In the genomic region with DNA sequence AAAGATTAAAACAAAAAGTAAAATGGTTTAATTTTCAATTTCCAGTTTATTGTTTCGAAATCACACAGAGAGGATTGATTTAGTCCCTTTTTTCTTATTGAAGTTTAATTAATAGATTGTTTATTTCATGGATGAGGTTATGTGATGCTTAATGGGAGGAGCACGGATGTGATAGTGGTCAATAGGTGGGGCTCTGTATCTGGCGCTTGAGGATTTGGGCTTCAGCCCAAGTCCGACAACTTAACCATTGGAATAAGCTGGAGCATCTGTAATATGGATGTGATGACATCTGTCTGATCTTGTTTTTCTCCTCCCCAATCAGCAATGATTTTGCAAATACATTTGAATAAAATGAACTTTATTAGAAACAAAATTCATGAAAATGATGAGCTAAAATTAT, we compare ENCODE assay signal across 23 cellular contexts.
A peak's percentile ranks its signal among the peaks of the same experiment; 100 is the strongest.
DNase-seq lines count a peak whose midpoint lies in the region; ATAC-seq and TF ChIP-seq lines count a peak whose summit lies in the region.
"Had no signal": no experiment of that assay in that cellular context is flagged by ENCODE, and none has a peak within 500 bp of the region (broad histone marks: within the 10 kb centered on the region; RNA-seq: fewer than 3 reads in every experiment).

No MANE protein-coding gene starts in this region.

- H3K27ac ChIP-seq in IMR-90 (ENCODE audit: insufficient read depth, low read length) (no peak overlapping the region), tibial nerve (no peak overlapping the region)
- H3K27ac ChIP-seq: A549; BLaER1 treated with 17β-estradiol and CSF1 and Interleukin-3, amounts not matched to agents 10 nM and 100 nM; GM23248 had no signal

- no peak overlapping the region for H3K4me2 ChIP-seq in IMR-90 (ENCODE audit: low read depth, low read length)
- H3K4me2 ChIP-seq: A549; BLaER1 treated with 17β-estradiol and CSF1 and Interleukin-3, amounts not matched to agents 10 nM and 100 nM had no signal

- no peak for DNase-seq in IMR-90
- no peak for DNase-seq in chondrocyte (ENCODE audit: low spot score)
- peak; percentile 61 for DNase-seq in fibroblast of gingiva (ENCODE audit: low read depth)
- no peak for DNase-seq in tibial nerve (ENCODE audit: low spot score in 2 of 2)
- no peak for DNase-seq in NCI-H2029 treated with DMSO at 0.1 percent for 48 hours (lab: John Stamatoyannopoulos, UW)
- no peak for DNase-seq in T-helper 9 cell
- DNase-seq: 8988T; ACHN; AML-193; BE2C; CD4-positive, alpha-beta T cell; CD8-positive, alpha-beta memory T cell; DMS 273 treated with DMSO at 0.1 percent for 48 hours; DMS79; EL; GDM1; GM23248; H7; HCEC 1CT had no signal

- no TSS peak for BruUV-seq in IMR-90 (replicated peaks; lab: Mats Ljungman, UMichigan)

- no peaks in the 10 kb centered on the region for H3K9me1 ChIP-seq in IMR-90 (ENCODE audit: insufficient read depth, low read length)

- no peaks in the 10 kb centered on the region for H3K27me3 ChIP-seq in IMR-90 (ENCODE audit: control insufficient read depth, insufficient read depth, low read length)
- no peaks in the 10 kb centered on the region for H3K27me3 ChIP-seq in tibial nerve
- H3K27me3 ChIP-seq: BE2C; BLaER1 treated with 17β-estradiol and CSF1 and Interleukin-3, amounts not matched to agents 10 nM and 100 nM had no signal

- peaks cover 33% of the 10 kb centered on the region for H3K9me3 Mint-ChIP-seq in chondrocyte (ENCODE audit: low read depth)

- H3K4ac ChIP-seq in IMR-90 (ENCODE audit: low read depth, low read length): no peak overlapping the region

- H4K91ac ChIP-seq in IMR-90 (ENCODE audit: insufficient read depth, low read depth, low read length): no peak overlapping the region

- H2BK20ac ChIP-seq in IMR-90 (ENCODE audit: low read depth, low read length): no peak overlapping the region

- H3K56ac ChIP-seq in IMR-90 (ENCODE audit: extremely low read depth, insufficient read depth, low read length): no peak overlapping the region

- in situ Hi-C loops in IMR-90 (cut with MboI; ENCODE audit: low sequenced_read_pairs): no loop called here

- peaks cover 34% of the 10 kb centered on the region for H3K4me1 Mint-ChIP-seq in chondrocyte (ENCODE audit: low read depth)
- H3K4me1 Mint-ChIP-seq: CD14-positive monocyte; CD8-positive, alpha-beta memory T cell had no signal

- H4K8ac ChIP-seq in IMR-90 (ENCODE audit: low read depth in 2 of 2, low read length in 2 of 2): no peak overlapping the region

- no peak overlapping the region for H3K27ac Mint-ChIP-seq in chondrocyte (ENCODE audit: unreplicated experiment)
- H3K27ac Mint-ChIP-seq: CD14-positive monocyte; CD4-positive, alpha-beta T cell; CD8-positive, alpha-beta memory T cell had no signal

- H3K4me1 ChIP-seq in IMR-90 (ENCODE audit: control insufficient read depth, insufficient read depth, low read length) (peaks cover 10% of the 10 kb centered on the region), tibial nerve (peaks cover 0 to 11% (median 3%) of the 10 kb centered on the region in 4 donors)
- H3K4me1 ChIP-seq: A549; BE2C; BLaER1 treated with 17β-estradiol and CSF1 and Interleukin-3, amounts not matched to agents 10 nM and 100 nM had no signal

- H3K36me3 ChIP-seq in IMR-90 (ENCODE audit: control insufficient read depth, insufficient read depth, low read length): no peaks in the 10 kb centered on the region
- no peaks in the 10 kb centered on the region for H3K36me3 ChIP-seq in tibial nerve
- H3K36me3 ChIP-seq: BE2C had no signal

- ATAC-seq in IMR-90 (ENCODE audit: low read depth): no peak
- ATAC-seq: A549, GM12878 had no signal

- no peak overlapping the region for H2BK15ac ChIP-seq in IMR-90 (ENCODE audit: low read depth, low read length)

- H2AFZ ChIP-seq in IMR-90 (replicated peaks; ENCODE audit: low read length, poor library complexity): no peak overlapping the region
- H2AFZ ChIP-seq: GM23248 had no signal

- TF ChIP-seq POLR2A in IMR-90 (IDR thresholded peaks at IDR 0.05; ENCODE audit: low read depth, low read length): no peak
- TF ChIP-seq POLR2A in tibial nerve (IDR thresholded peaks at IDR 0.05): no peak

- TF ChIP-seq EP300 in tibial nerve (IDR thresholded peaks at IDR 0.05): no peak

- H3K9ac ChIP-seq in IMR-90 (ENCODE audit: low read depth, low read length): no peak overlapping the region
- H3K9ac ChIP-seq: BLaER1 treated with 17β-estradiol and CSF1 and Interleukin-3, amounts not matched to agents 10 nM and 100 nM; GM23248 had no signal

- H3K14ac ChIP-seq in IMR-90 (replicated peaks; ENCODE audit: low read depth, low read length): no peak overlapping the region

- H3K79me1 ChIP-seq in IMR-90 (ENCODE audit: low read depth in 1 of 2, low read length in 2 of 2): no peaks in the 10 kb centered on the region

- H4K5ac ChIP-seq in IMR-90 (ENCODE audit: low read depth, low read length): no peak overlapping the region

- peaks cover 14% of the 10 kb centered on the region for H3K36me3 Mint-ChIP-seq in chondrocyte (ENCODE audit: low read depth)
- H3K36me3 Mint-ChIP-seq: CD14-positive monocyte had no signal

- intact Hi-C loops in IMR-90 (cut with micrococcal nuclease): no loop called here

- H3K23ac ChIP-seq in IMR-90 (ENCODE audit: low read depth, low read length): no peak overlapping the region

- H3K27me3 Mint-ChIP-seq in chondrocyte (ENCODE audit: low read depth): no peaks in the 10 kb centered on the region
- H3K27me3 Mint-ChIP-seq: CD4-positive, alpha-beta T cell; CD8-positive, alpha-beta memory T cell had no signal

- H2BK120ac ChIP-seq in IMR-90 (ENCODE audit: low read depth, low read length): no peak overlapping the region

- H4K20me1 ChIP-seq in IMR-90 (ENCODE audit: insufficient read depth, low read length): no peaks in the 10 kb centered on the region
- H4K20me1 ChIP-seq: BLaER1 treated with 17β-estradiol and CSF1 and Interleukin-3, amounts not matched to agents 10 nM and 100 nM had no signal

- CTCF ChIA-PET in IMR-90 (lab: Yijun Ruan, JAX): no interaction called here

- POLR2A ChIA-PET in IMR-90 (lab: Charles Lee; ENCODE audit: unreplicated experiment): interaction anchor here (0.6 kb wide), 1 partner anchor 431 kb away, joined by 3 read pairs; no protein-coding TSS in a partner anchor

- dilution Hi-C loops in IMR-90 (cut with HindIII; ENCODE audit: low sequenced_read_pairs, unreplicated experiment): no loop called here

- no peak overlapping the region for H2AK9ac ChIP-seq in IMR-90 (replicated peaks; ENCODE audit: low read depth, low read length, poor library complexity)

- H2BK5ac ChIP-seq in IMR-90 (ENCODE audit: low read depth, low read length, poor library complexity, severe bottlenecking): no peak overlapping the region

- no peak for TF ChIP-seq CTCF in IMR-90 (conservative IDR thresholded peaks at IDR 0.05; ENCODE audit: low read depth, low read length)
- peak; percentile 26 for TF ChIP-seq CTCF in chondrocyte (IDR thresholded peaks at IDR 0.05)
- TF ChIP-seq CTCF in tibial nerve (IDR thresholded peaks at IDR 0.05): no peak

- H3K4me3 Mint-ChIP-seq in chondrocyte (ENCODE audit: unreplicated experiment): no peak overlapping the region
- H3K4me3 Mint-ChIP-seq: CD14-positive monocyte; CD4-positive, alpha-beta T cell; CD8-positive, alpha-beta memory T cell had no signal

- no peak for TF ChIP-seq RAD21 in IMR-90 (IDR thresholded peaks at IDR 0.05; ENCODE audit: low read length)

- no CpG with 5 or more reads among the region's 4 CpGs for WGBS in IMR-90 (ENCODE audit: extremely low coverage in 2 of 2, insufficient read length in 1 of 2), 2 experiments
- 89 to 93% methylated on average over 4 of the region's 4 CpGs for WGBS in tibial nerve, 2 donors

- no peak overlapping the region for H2AK5ac ChIP-seq in IMR-90 (ENCODE audit: low read depth, low read length)

- no peak overlapping the region for H3K18ac ChIP-seq in IMR-90 (ENCODE audit: low read depth, low read length)

- peaks cover 12% of the 10 kb centered on the region for H3K9me3 ChIP-seq in IMR-90 (ENCODE audit: control insufficient read depth, insufficient read depth, low read length)
- H3K9me3 ChIP-seq in tibial nerve: peaks cover 0 to 11% (median 0%) of the 10 kb centered on the region in 4 donors
- H3K9me3 ChIP-seq: BE2C had no signal

- H3K4me3 ChIP-seq in IMR-90 (ENCODE audit: insufficient read depth, low read depth, low read length) (no peak overlapping the region), tibial nerve (no peak overlapping the region)
- H3K4me3 ChIP-seq: A549; BLaER1 treated with 17β-estradiol and CSF1 and Interleukin-3, amounts not matched to agents 10 nM and 100 nM; GM12878; GM23248 had no signal

TF ChIP-seq in IMR-90, 13 proteins besides CTCF, POLR2A, EP300 and RAD21:
- TF ChIP-seq CEBPB (IDR thresholded peaks at IDR 0.05; ENCODE audit: low read depth, low read length): peak; percentile 36; the same call in 1 of the 2 replicates
- TF ChIP-seq FOS (IDR thresholded peaks at IDR 0.05; ENCODE audit: low read depth, low read length): no peak
